8 cellular contexts compared by ENCODE assay signal in the genomic region with DNA sequence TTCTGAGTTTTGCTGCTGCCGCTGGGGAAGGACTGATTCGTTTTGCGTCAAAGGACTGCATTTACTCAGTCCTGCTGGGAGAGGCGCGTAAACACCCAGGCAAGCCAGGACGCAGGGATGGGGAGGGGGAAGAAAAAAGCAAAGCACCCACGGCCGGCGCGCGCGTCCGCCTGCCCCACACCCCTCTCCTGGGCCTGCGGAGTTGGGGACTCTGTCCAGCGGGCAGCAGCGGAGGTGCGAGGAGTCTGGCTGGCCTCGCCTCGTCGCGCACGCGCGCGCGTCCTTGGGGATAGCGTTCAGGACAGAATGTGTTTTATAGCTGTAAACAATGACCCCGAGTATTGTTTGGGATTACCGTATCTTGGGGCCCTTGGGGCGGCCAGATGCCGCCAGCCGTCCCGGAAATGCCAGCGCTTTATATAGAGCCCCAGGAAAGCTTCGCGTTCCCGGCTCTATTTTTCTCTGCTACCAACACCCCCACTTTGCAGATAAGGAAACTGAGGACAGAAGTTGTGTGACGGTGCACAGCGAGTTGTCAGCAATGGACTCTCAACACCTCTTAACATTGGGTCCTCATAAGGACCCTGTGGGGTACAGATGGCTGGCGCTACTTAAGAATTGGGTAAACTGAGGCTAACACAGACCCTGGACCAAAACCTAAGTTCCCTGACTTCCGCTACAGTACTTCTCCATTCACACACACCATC. TPM values are rescaled to one million over a fixed set of nuclear protein-coding genes. Genes with fewer than 3 reads are reported as not detected.
DNase-seq lines count a peak whose midpoint lies in the region; ATAC-seq and TF ChIP-seq lines count a peak whose summit lies in the region.

No MANE protein-coding gene starts in this region.

- intact Hi-C loops in A673 (cut with micrococcal nuclease; ENCODE audit: unreplicated experiment): loop anchor here (5.0 to 10.0 kb wide), 4 partner anchors 114 to 689 kb away; a partner anchor contains a TSS

- DNase-seq in A673 (ENCODE audit: low spot score) (no peak), EL (peak; percentile 84), left lobe of liver (ENCODE audit: low spot score) (peak; percentile 81)
- no peak for DNase-seq in stimulated activated naive B cell treated with anti-CD40 and anti-IgM and Interleukin-4, amounts not matched to agents 10 μg/mL and 1 μg/mL and 100 μg/mL, for 72 hours

- peak overlapping the region; percentile 59 for H2AFZ ChIP-seq in OCI-LY3 (ENCODE audit: low read depth, low read length)

- H3K4me1 ChIP-seq in A673 (ENCODE audit: insufficient read depth, low read length, poor library complexity, severe bottlenecking) (peaks cover 15% of the 10 kb centered on the region), OCI-LY3 (ENCODE audit: low read length) (peaks cover 5% of the 10 kb centered on the region; the same call in 1 of the 2 replicates)

- H3K9me3 ChIP-seq in A673 (ENCODE audit: low read depth, low read length, poor library complexity, severe bottlenecking): no peaks in the 10 kb centered on the region
- no peaks in the 10 kb centered on the region for H3K9me3 ChIP-seq in OCI-LY3 (ENCODE audit: insufficient read depth, low read length)

- H3K27me3 ChIP-seq in A673 (replicated peaks; ENCODE audit: insufficient read depth, low read depth, low read length, poor library complexity) (no peaks in the 10 kb centered on the region), OCI-LY3 (ENCODE audit: low read depth, low read length) (peaks cover 44% of the 10 kb centered on the region)

- TF ChIP-seq CTCF in A673 (conservative IDR thresholded peaks at IDR 0.05; ENCODE audit: low read depth, low read length) (no peak), OCI-LY3 (IDR thresholded peaks at IDR 0.05; ENCODE audit: low read depth, low read length) (no peak)

- H4K20me1 ChIP-seq in OCI-LY3 (ENCODE audit: insufficient read depth, low read length): no peaks in the 10 kb centered on the region

- H3K4me3 ChIP-seq in A673 (ENCODE audit: low read depth, low read length, poor library complexity, severe bottlenecking): peak overlapping the region; percentile 74
- H3K4me3 ChIP-seq in OCI-LY3 (ENCODE audit: low read length): peak overlapping the region; percentile 83

- CTCF ChIA-PET in A673 (lab: Charles Lee): interaction anchor here (0.5 to 0.7 kb wide), 5 partner anchors 37 to 668 kb away, joined by 3 to 7 read pairs (median 4); no protein-coding TSS in a partner anchor

- H3K9me3 Mint-ChIP-seq in stimulated activated naive B cell treated with anti-CD40 and anti-IgM and Interleukin-4, amounts not matched to agents 10 μg/mL and 1 μg/mL and 100 μg/mL, for 72 hours: peaks cover 0 to 2% of the 10 kb centered on the region in 2 donors

- H3K27ac ChIP-seq in A673 (ENCODE audit: low read depth, low read length, poor library complexity, severe bottlenecking) (peak overlapping the region; percentile 38), OCI-LY3 (ENCODE audit: low read length) (no peak overlapping the region; the same call in 1 of the 2 replicates), cingulate gyrus (ENCODE audit: low read depth, low read length) (peak overlapping the region; percentile 92)

- peaks cover 8 to 10% of the 10 kb centered on the region in 2 donors for H3K36me3 Mint-ChIP-seq in stimulated activated naive B cell treated with anti-CD40 and anti-IgM and Interleukin-4, amounts not matched to agents 10 μg/mL and 1 μg/mL and 100 μg/mL, for 72 hours

- H3K27me3 Mint-ChIP-seq in stimulated activated naive B cell treated with anti-CD40 and anti-IgM and Interleukin-4, amounts not matched to agents 10 μg/mL and 1 μg/mL and 100 μg/mL, for 72 hours: peaks cover 0 to 13% of the 10 kb centered on the region in 2 donors

- H3K27ac Mint-ChIP-seq in stimulated activated naive B cell treated with anti-CD40 and anti-IgM and Interleukin-4, amounts not matched to agents 10 μg/mL and 1 μg/mL and 100 μg/mL, for 72 hours: peak overlapping the region; percentile 95

- H3K9ac ChIP-seq in OCI-LY3 (ENCODE audit: low read length): peak overlapping the region; percentile 79

- no TSS peak for BruUV-seq in A673 (replicated peaks; lab: Mats Ljungman, UMichigan)

- H3K4me1 Mint-ChIP-seq in stimulated activated naive B cell treated with anti-CD40 and anti-IgM and Interleukin-4, amounts not matched to agents 10 μg/mL and 1 μg/mL and 100 μg/mL, for 72 hours: peaks cover 28 to 39% of the 10 kb centered on the region in 2 donors

- H3K36me3 ChIP-seq in A673 (ENCODE audit: insufficient read depth, low read length, poor library complexity, severe bottlenecking) (no peaks in the 10 kb centered on the region), OCI-LY3 (replicated peaks; ENCODE audit: low read depth, low read length) (no peaks in the 10 kb centered on the region)

- peak overlapping the region; percentile 97 for H3K4me2 ChIP-seq in OCI-LY3 (ENCODE audit: low read length)

- ATAC-seq in left lobe of liver: peak; percentile 14
- peak; percentile 0 for ATAC-seq in stimulated activated naive B cell treated with anti-CD40 and anti-IgM and Interleukin-4, amounts not matched to agents 10 μg/mL and 1 μg/mL and 100 μg/mL, for 72 hours (replicated peaks)
- ATAC-seq in GM18502 (IDR thresholded peaks at IDR 0.05; ENCODE audit: poor library complexity, unreplicated experiment): no peak
- ATAC-seq in GM21528 (IDR thresholded peaks at IDR 0.05; ENCODE audit: low FRiP score, unreplicated experiment): no peak

- H3K4me3 Mint-ChIP-seq in stimulated activated naive B cell treated with anti-CD40 and anti-IgM and Interleukin-4, amounts not matched to agents 10 μg/mL and 1 μg/mL and 100 μg/mL, for 72 hours: peak overlapping the region in 1 of 2 donors; percentile 88

- POLR2A ChIA-PET in A673 (lab: Charles Lee; ENCODE audit: low non-redundant PET): no interaction called here

- H3K79me2 ChIP-seq in OCI-LY3 (ENCODE audit: low read length): no peaks in the 10 kb centered on the region

RNA-seq across cellular contexts. Expression of a gene that starts 1.6 kb away (rescaled TPM):
- 5.3 and 12.2 TPM in 2 replicates for total RNA-seq in A673 (2021)
- total RNA-seq in left lobe of liver: 9.3 TPM

Comparison
In these comparisons a context has a peak if more than half of its experiments do, and no peak if none do; other contexts are left out.
1. DNase-seq: peak in EL (single experiment) and left lobe of liver (single experiment); none in A673 (single experiment) and stimulated activated naive B cell treated with anti-CD40 and anti-IgM and Interleukin-4, amounts not matched to agents 10 μg/mL and 1 μg/mL and 100 μg/mL, for 72 hours (single experiment).
2. ATAC-seq: peak in left lobe of liver (single experiment) and stimulated activated naive B cell treated with anti-CD40 and anti-IgM and Interleukin-4, amounts not matched to agents 10 μg/mL and 1 μg/mL and 100 μg/mL, for 72 hours (2 of 2); none in GM18502 (single experiment) and GM21528 (single experiment).